1 cellular context compared by ENCODE assay signal in genomic region chr12:56766535-56766934, GRCh38.
TF ChIP-seq lines count a peak whose summit lies in the region.

No MANE protein-coding gene starts in this region.

TF ChIP-seq in GM12878, 131 proteins besides CTCF, POLR2A, EP300 and RAD21 (continued from another document and continues in another):
- no peak for TF ChIP-seq ASH2L (IDR thresholded peaks at IDR 0.05; ENCODE audit: borderline replicate concordance, low read depth)
- no peak for TF ChIP-seq SRF (IDR thresholded peaks at IDR 0.05; ENCODE audit: low read depth in 2 of 2, low read length in 2 of 2)
- TF ChIP-seq IKZF1 (conservative IDR thresholded peaks at IDR 0.05): no peak
- no peak for TF ChIP-seq YY1 (IDR thresholded peaks at IDR 0.05; ENCODE audit: low read depth, low read length)
- peak; percentile 78 for TF ChIP-seq IRF4 (IDR thresholded peaks at IDR 0.05; ENCODE audit: low read depth, low read length)
- TF ChIP-seq KDM1A (IDR thresholded peaks at IDR 0.05; ENCODE audit: borderline replicate concordance): no peak
- TF ChIP-seq TCF3 (IDR thresholded peaks at IDR 0.05; ENCODE audit: borderline replicate concordance, insufficient read depth, low read depth, low read length): no peak
- TF ChIP-seq BCL3 (IDR thresholded peaks at IDR 0.05; ENCODE audit: borderline replicate concordance, insufficient read depth, low read depth, low read length, poor library complexity, severe bottlenecking): no peak
- TF ChIP-seq PML (IDR thresholded peaks at IDR 0.05; ENCODE audit: low read length): no peak
- TF ChIP-seq RCOR1 (conservative IDR thresholded peaks at IDR 0.05; ENCODE audit: low read depth, low read length): no peak
- TF ChIP-seq SKIL (IDR thresholded peaks at IDR 0.05; ENCODE audit: low read depth, poor library complexity, severe bottlenecking): no peak
- peak; percentile 40 for TF ChIP-seq ATF7 (IDR thresholded peaks at IDR 0.05; ENCODE audit: low read depth)
- TF ChIP-seq BCL11A (IDR thresholded peaks at IDR 0.05; ENCODE audit: low read depth, low read length): no peak
- no peak for TF ChIP-seq ZNF687 (IDR thresholded peaks at IDR 0.05)
- TF ChIP-seq ZZZ3 (IDR thresholded peaks at IDR 0.05; ENCODE audit: control insufficient read depth, insufficient read length, low read depth): no peak
- no peak for TF ChIP-seq SREBF2 (IDR thresholded peaks at IDR 0.05; ENCODE audit: low read length)
- no peak for TF ChIP-seq SIN3A (IDR thresholded peaks at IDR 0.05; ENCODE audit: low read depth, low read length)
- no peak for TF ChIP-seq TARDBP (IDR thresholded peaks at IDR 0.05; ENCODE audit: borderline replicate concordance)
- TF ChIP-seq ZBTB40 (IDR thresholded peaks at IDR 0.05; ENCODE audit: borderline replicate concordance): no peak
- TF ChIP-seq EGR1 (IDR thresholded peaks at IDR 0.05; ENCODE audit: borderline replicate concordance in 1 of 2, low read depth in 2 of 2, low read length in 2 of 2): no peak
- no peak for TF ChIP-seq NR2C1 (IDR thresholded peaks at IDR 0.05)
- TF ChIP-seq BHLHE40 (IDR thresholded peaks at IDR 0.05; ENCODE audit: borderline replicate concordance in 1 of 2, low read depth in 2 of 2, low read length in 1 of 2): no peak
- TF ChIP-seq NR2F1 (conservative IDR thresholded peaks at IDR 0.05): no peak
- no peak for TF ChIP-seq JUNB (IDR thresholded peaks at IDR 0.05)
- TF ChIP-seq IKZF2 (IDR thresholded peaks at IDR 0.05): peak; percentile 62 to 64; a peak in 3 of 4 replicates
- TF ChIP-seq HDAC6 (IDR thresholded peaks at IDR 0.05; ENCODE audit: unreplicated experiment): no peak
- no peak for TF ChIP-seq ZNF274 (IDR thresholded peaks at IDR 0.05; ENCODE audit: insufficient read depth, insufficient read length)
- no peak for TF ChIP-seq SMAD1 (IDR thresholded peaks at IDR 0.05; ENCODE audit: low read depth, partially characterized antibody)
- TF ChIP-seq ZNF217 (IDR thresholded peaks at IDR 0.05): no peak
- TF ChIP-seq GABPA (IDR thresholded peaks at IDR 0.05; ENCODE audit: low read depth): no peak
- TF ChIP-seq CHD1 (IDR thresholded peaks at IDR 0.05; ENCODE audit: low read depth, low read length): no peak
- TF ChIP-seq KAT2A (conservative IDR thresholded peaks at IDR 0.05; ENCODE audit: control insufficient read depth, low read depth, low read length): no peak
- TF ChIP-seq SIX5 (IDR thresholded peaks at IDR 0.05; ENCODE audit: low read depth, low read length, severe bottlenecking): no peak
- no peak for TF ChIP-seq CHD2 (IDR thresholded peaks at IDR 0.05; ENCODE audit: borderline replicate concordance, low read depth, low read length)
- TF ChIP-seq REST (IDR thresholded peaks at IDR 0.05; ENCODE audit: low read depth, low read length): no peak
- TF ChIP-seq IRF3 (IDR thresholded peaks at IDR 0.05): no peak
- no peak for TF ChIP-seq LARP7 (IDR thresholded peaks at IDR 0.05)
- no peak for TF ChIP-seq USF2 (IDR thresholded peaks at IDR 0.05; ENCODE audit: borderline replicate concordance, low read depth, low read length)
- 0 out of 3 replicates have a peak, but pooled peaks have one; percentile 34 for TF ChIP-seq POU2F2 (IDR thresholded peaks at IDR 0.05; ENCODE audit: borderline replicate concordance, low read depth, low read length)
- no peak for TF ChIP-seq MEF2A (IDR thresholded peaks at IDR 0.05; ENCODE audit: insufficient read depth, low read depth, low read length)
- TF ChIP-seq PAX5 (IDR thresholded peaks at IDR 0.05; ENCODE audit: borderline replicate concordance, low read depth, low read length): no peak
- no peak for TF ChIP-seq PRDM15 (CRISPR knock-in tag; IDR thresholded peaks at IDR 0.05)
